31 cellular contexts compared by ENCODE assay signal in the genomic region with DNA sequence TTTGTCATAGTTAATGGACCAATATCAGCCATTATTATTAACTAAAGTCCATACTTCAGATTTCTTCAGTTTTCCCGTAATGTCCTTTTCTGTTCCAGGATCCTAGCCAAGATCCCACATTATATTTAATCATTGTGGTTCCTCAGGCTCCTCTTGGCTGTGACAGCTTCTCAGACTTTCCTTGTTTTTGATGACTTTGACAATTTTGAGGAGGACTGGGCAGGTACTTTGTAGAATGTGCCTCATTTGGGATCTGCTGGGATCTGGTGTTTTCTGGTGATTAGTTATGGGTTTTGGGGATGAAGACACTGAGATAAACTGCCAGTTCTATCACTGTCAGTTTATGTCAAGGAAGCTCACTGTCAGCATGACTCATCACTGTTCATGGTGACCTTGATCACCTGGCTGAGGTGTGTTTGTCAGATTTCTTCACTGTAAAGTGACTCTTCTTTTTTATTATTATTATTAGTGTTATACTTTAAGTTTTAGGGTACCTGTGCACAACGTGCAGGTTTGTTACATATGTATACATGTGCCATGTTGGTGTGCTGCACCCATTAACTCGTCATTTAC.
"Had no signal": no experiment of that assay in that cellular context is flagged by ENCODE, and none has a peak within 500 bp of the region (broad histone marks: within the 10 kb centered on the region; RNA-seq: fewer than 3 reads in every experiment).

No MANE protein-coding gene starts in this region.

- H3K9me3 ChIP-seq: prostate gland had no signal

- ATAC-seq: heart right ventricle; left cardiac atrium; left lung; mucosa of descending colon; natural killer cell treated with Interleukin-12 subunit alpha and Interleukin-12 subunit beta and Interleukin-15 and Interleukin-18, amount 100 ng/mL, for 72 hours; stimulated activated naive B cell treated with anti-CD40 and anti-IgM and Interleukin-4, amounts not matched to agents 10 μg/mL and 1 μg/mL and 100 μg/mL, for 72 hours had no signal

- FAIRE-seq: endothelial cell of umbilical vein, islet of Langerhans, small intestine, urothelium cell line had no signal

- H3K4me3 Mint-ChIP-seq: mesothelial cell of epicardium; naive B cell; natural killer cell treated with Interleukin-12 subunit alpha and Interleukin-12 subunit beta and Interleukin-15 and Interleukin-18, amount 100 ng/mL, for 72 hours; neural crest cell; stimulated activated naive B cell treated with anti-CD40 and anti-IgM and Interleukin-4, amounts not matched to agents 10 μg/mL and 1 μg/mL and 100 μg/mL, for 72 hours; stimulated activated naive CD8-positive, alpha-beta T cell treated with anti-CD3 and anti-CD28 coated beads, Interleukin-15, Interleukin-2, amounts not matched to agents 100 ng/mL and 50 ng/mL, for 24 hours had no signal

- H3K4me1 Mint-ChIP-seq: mesothelial cell of epicardium; naive B cell; stimulated activated naive B cell treated with anti-CD40 and anti-IgM and Interleukin-4, amounts not matched to agents 10 μg/mL and 1 μg/mL and 100 μg/mL, for 72 hours had no signal

- H3K36me3 Mint-ChIP-seq: mesothelial cell of epicardium; natural killer cell treated with Interleukin-12 subunit alpha and Interleukin-12 subunit beta and Interleukin-15 and Interleukin-18, amount 100 ng/mL, for 72 hours; stimulated activated naive B cell treated with anti-CD40 and anti-IgM and Interleukin-4, amounts not matched to agents 10 μg/mL and 1 μg/mL and 100 μg/mL, for 72 hours had no signal

- DNase-seq: dermis blood vessel endothelial cell; effector memory CD4-positive, alpha-beta T cell; erythroblast; esophagus squamous epithelium; foreskin melanocyte; glutamatergic neuron; heart right ventricle; hippocampal formation; left cardiac atrium; left lung; mesenchymal stem cell; mucosa of descending colon; naive B cell; small intestine; stimulated activated CD4-positive, alpha-beta T cell treated with anti-CD3 and anti-CD28 coated beads, Interleukin-15, amount 100 ng/mL, for 24 hours; stimulated activated CD4-positive, alpha-beta T cell treated with anti-CD3 and anti-CD28 coated beads, Interleukin-2, amount 100 ng/mL, for 48 hours; stimulated activated naive B cell treated with anti-CD40 and anti-IgM and Interleukin-4, amounts not matched to agents 10 μg/mL and 1 μg/mL and 100 μg/mL, for 72 hours; upper lobe of left lung had no signal

- H3K27me3 Mint-ChIP-seq: stimulated activated naive CD8-positive, alpha-beta T cell treated with anti-CD3 and anti-CD28 coated beads, Interleukin-15, Interleukin-2, amounts not matched to agents 100 ng/mL and 50 ng/mL, for 24 hours had no signal

- H3K4me3 ChIP-seq: coronary artery, esophagus squamous epithelium, heart right ventricle, left lung, mucosa of descending colon, prostate gland, right atrium auricular region, thoracic aorta, tibial nerve, upper lobe of left lung had no signal

- H3K27ac Mint-ChIP-seq: mesothelial cell of epicardium; natural killer cell treated with Interleukin-12 subunit alpha and Interleukin-12 subunit beta and Interleukin-15 and Interleukin-18, amount 100 ng/mL, for 72 hours; stimulated activated naive B cell treated with anti-CD40 and anti-IgM and Interleukin-4, amounts not matched to agents 10 μg/mL and 1 μg/mL and 100 μg/mL, for 72 hours; stimulated activated naive CD8-positive, alpha-beta T cell treated with anti-CD3 and anti-CD28 coated beads, Interleukin-15, Interleukin-2, amounts not matched to agents 100 ng/mL and 50 ng/mL, for 24 hours had no signal

- H3K4me1 ChIP-seq: esophagus squamous epithelium, parathyroid adenoma, prostate gland, right atrium auricular region, upper lobe of left lung had no signal

- H3K27ac ChIP-seq: coronary artery, esophagus squamous epithelium, parathyroid adenoma, prostate gland, right atrium auricular region, thoracic aorta, tibial nerve, upper lobe of left lung had no signal
